ENCODE assay signal across 8 cellular contexts in genomic region chr6:145749632-145750031, GRCh38. TPM values are rescaled to one million over a fixed set of nuclear protein-coding genes. Genes with fewer than 3 reads are reported as not detected.
DNase-seq lines count a peak whose midpoint lies in the region; ATAC-seq lines count a peak whose summit lies in the region.

No MANE protein-coding gene starts in this region.

- H3K4me1 Mint-ChIP-seq in activated naive CD4-positive, alpha-beta T cell treated with anti-CD3 and anti-CD28 coated beads, Interleukin-2, amount 10 ng/mL, durations not matched to agents 7 days and 5 days: peaks cover 13% of the 10 kb centered on the region

- ATAC-seq in GM18867 (IDR thresholded peaks at IDR 0.05; ENCODE audit: unreplicated experiment): peak; percentile 91
- peak; percentile 78 for ATAC-seq in HG03280 (IDR thresholded peaks at IDR 0.05; ENCODE audit: unreplicated experiment)

- DNase-seq in astrocyte of the hippocampus (ENCODE audit: low read depth, low spot score) (peak; percentile 65), pons (ENCODE audit: low spot score) (peak; percentile 9), NCI-H748 treated with DMSO at 0.1 percent for 48 hours (lab: John Stamatoyannopoulos, UW) (no peak), ureter (ENCODE audit: low spot score) (no peak)
- DNase-seq in activated naive CD4-positive, alpha-beta T cell treated with Interleukin-2 at 50 U/mL for 16 hours: no peak
- no peak for DNase-seq in activated naive CD4-positive, alpha-beta T cell treated with anti-CD3 and anti-CD28 coated beads, Interleukin-2, amount 10 ng/mL, durations not matched to agents 7 days and 5 days

- no peaks in the 10 kb centered on the region for H3K9me3 Mint-ChIP-seq in activated naive CD4-positive, alpha-beta T cell treated with anti-CD3 and anti-CD28 coated beads, Interleukin-2, amount 10 ng/mL, durations not matched to agents 7 days and 5 days

- H3K27me3 Mint-ChIP-seq in activated naive CD4-positive, alpha-beta T cell treated with anti-CD3 and anti-CD28 coated beads, Interleukin-2, amount 10 ng/mL, durations not matched to agents 7 days and 5 days: peaks cover 4% of the 10 kb centered on the region

- no peaks in the 10 kb centered on the region for H3K36me3 Mint-ChIP-seq in activated naive CD4-positive, alpha-beta T cell treated with anti-CD3 and anti-CD28 coated beads, Interleukin-2, amount 10 ng/mL, durations not matched to agents 7 days and 5 days

- H3K4me3 Mint-ChIP-seq in activated naive CD4-positive, alpha-beta T cell treated with anti-CD3 and anti-CD28 coated beads, Interleukin-2, amount 10 ng/mL, durations not matched to agents 7 days and 5 days: no peak overlapping the region

- H3K27ac Mint-ChIP-seq in activated naive CD4-positive, alpha-beta T cell treated with anti-CD3 and anti-CD28 coated beads, Interleukin-2, amount 10 ng/mL, durations not matched to agents 7 days and 5 days: no peak overlapping the region

- CTCF ChIA-PET in activated naive CD4-positive, alpha-beta T cell treated with anti-CD3 and anti-CD28 coated beads, Interleukin-2, amount 10 ng/mL, durations not matched to agents 7 days and 5 days (lab: Charles Lee): no interaction called here

RNA-seq across cellular contexts. Expression of gene EPM2A, which starts 14.3 kb away (rescaled TPM):
- 23.4 TPM for total RNA-seq in ureter

Comparison
In these comparisons a context has a peak if more than half of its experiments do, and no peak if none do; other contexts are left out.
1. DNase-seq: peak in astrocyte of the hippocampus (single experiment) and pons (single experiment); none in NCI-H748 treated with DMSO at 0.1 percent for 48 hours (single experiment), activated naive CD4-positive, alpha-beta T cell treated with Interleukin-2 at 50 U/mL for 16 hours (single experiment), activated naive CD4-positive, alpha-beta T cell treated with anti-CD3 and anti-CD28 coated beads, Interleukin-2, amount 10 ng/mL, durations not matched to agents 7 days and 5 days (single experiment) and ureter (single experiment).